In genomic region chr17:20253323-20253722, GRCh38 we compare ENCODE assay signal across 16 cellular contexts.
DNase-seq lines count a peak whose midpoint lies in the region; ATAC-seq and TF ChIP-seq lines count a peak whose summit lies in the region.
"Had no signal": no experiment of that assay in that cellular context is flagged by ENCODE, and none has a peak within 500 bp of the region (broad histone marks: within the 10 kb centered on the region; RNA-seq: fewer than 3 reads in every experiment).

No MANE protein-coding gene starts in this region.

- peak overlapping the region; percentile 51 for H3K27ac Mint-ChIP-seq in activated T-cell treated with anti-CD3 and anti-CD28 coated beads, Interleukin-2, amount 50 U/mL, for 72 hours
- peak overlapping the region; percentile 46 for H3K27ac Mint-ChIP-seq in neural crest cell (ENCODE audit: unreplicated experiment)
- H3K27ac Mint-ChIP-seq: HFFc6 had no signal

- peaks cover 9 to 13% of the 10 kb centered on the region in 2 donors for H3K36me3 Mint-ChIP-seq in activated T-cell treated with anti-CD3 and anti-CD28 coated beads, Interleukin-2, amount 50 U/mL, for 72 hours (ENCODE audit: insufficient read depth in 2 of 2)
- H3K36me3 Mint-ChIP-seq in neural crest cell (ENCODE audit: low read depth): peaks cover 53% of the 10 kb centered on the region

- dilution Hi-C loops in IMR-90 (cut with HindIII; ENCODE audit: low sequenced_read_pairs, unreplicated experiment): no loop called here

- TF ChIP-seq POLR2A in IMR-90 (IDR thresholded peaks at IDR 0.05; ENCODE audit: low read depth, low read length): no peak

- ATAC-seq in activated T-cell treated with anti-CD3 and anti-CD28 coated beads, Interleukin-2, amount 50 U/mL, for 72 hours (replicated peaks in 1 of 2): no peak
- ATAC-seq in IMR-90 (ENCODE audit: low read depth): peak; percentile 37; the same call in 1 of the 2 replicates
- no peak for ATAC-seq in GM21381 (IDR thresholded peaks at IDR 0.05; ENCODE audit: unreplicated experiment)
- ATAC-seq: GM12878, HepG2 had no signal

- no peak overlapping the region for H4K5ac ChIP-seq in IMR-90 (ENCODE audit: low read depth, low read length)

- no peak overlapping the region for H2BK5ac ChIP-seq in IMR-90 (ENCODE audit: low read depth, low read length, poor library complexity, severe bottlenecking)

- H3K4me3 Mint-ChIP-seq in activated T-cell treated with anti-CD3 and anti-CD28 coated beads, Interleukin-2, amount 50 U/mL, for 72 hours: no peak overlapping the region
- no peak overlapping the region for H3K4me3 Mint-ChIP-seq in neural crest cell
- H3K4me3 Mint-ChIP-seq: HFFc6 had no signal

- POLR2A ChIA-PET in IMR-90 (lab: Charles Lee; ENCODE audit: unreplicated experiment): no interaction called here

- H3K9me3 Mint-ChIP-seq in activated T-cell treated with anti-CD3 and anti-CD28 coated beads, Interleukin-2, amount 50 U/mL, for 72 hours: peaks cover 6 to 7% of the 10 kb centered on the region in 2 donors
- H3K9me3 Mint-ChIP-seq in neural crest cell: peaks cover 7% of the 10 kb centered on the region

- no peak overlapping the region for H3K23ac ChIP-seq in IMR-90 (ENCODE audit: low read depth, low read length)

- no TSS peak for BruUV-seq in IMR-90 (replicated peaks; lab: Mats Ljungman, UMichigan)

- no peaks in the 10 kb centered on the region for H4K20me1 ChIP-seq in IMR-90 (ENCODE audit: insufficient read depth, low read length)

- no peak overlapping the region for H3K56ac ChIP-seq in IMR-90 (ENCODE audit: extremely low read depth, insufficient read depth, low read length)

- peaks cover 33% of the 10 kb centered on the region for H3K4me1 Mint-ChIP-seq in activated T-cell treated with anti-CD3 and anti-CD28 coated beads, Interleukin-2, amount 50 U/mL, for 72 hours (ENCODE audit: low read depth)
- peaks cover 9% of the 10 kb centered on the region for H3K4me1 Mint-ChIP-seq in neural crest cell

- intact Hi-C loops in IMR-90 (cut with micrococcal nuclease): loop anchor here (5.0 kb wide), 1 partner anchor 34 kb away; no protein-coding TSS in a partner anchor

- no peak for DNase-seq in activated T-cell treated with anti-CD3 and anti-CD28 coated beads, Interleukin-2, amount 50 U/mL, for 72 hours
- DNase-seq in activated T-cell treated with anti-CD3 and anti-CD28 coated beads, Interleukin-2, amount 50 U/mL, for 1 hour: no peak
- DNase-seq in IMR-90: peak; percentile 59
- DNase-seq in iris pigment epithelial cell (ENCODE audit: low read depth): peak; percentile 12
- no peak for DNase-seq in neural crest cell (ENCODE audit: low read depth, low spot score)
- DNase-seq in NCI-H2171 (lab: John Stamatoyannopoulos, UW): no peak
- DNase-seq in retina: no peak
- DNase-seq: Calu3, DMS 273 treated with DMSO at 0.1 percent for 48 hours, GOT3, HFFc6 had no signal

- peaks cover 6% of the 10 kb centered on the region for H3K4me1 ChIP-seq in IMR-90 (ENCODE audit: control insufficient read depth, insufficient read depth, low read length)

- TF ChIP-seq CTCF in IMR-90 (conservative IDR thresholded peaks at IDR 0.05; ENCODE audit: low read depth, low read length) (no peak), neural crest cell (conservative IDR thresholded peaks at IDR 0.05) (no peak)

- peaks cover 16% of the 10 kb centered on the region for H3K36me3 ChIP-seq in IMR-90 (ENCODE audit: control insufficient read depth, insufficient read depth, low read length)

- no peak overlapping the region for H2BK120ac ChIP-seq in IMR-90 (ENCODE audit: low read depth, low read length)

- no peak overlapping the region for H4K91ac ChIP-seq in IMR-90 (ENCODE audit: insufficient read depth, low read depth, low read length)

- WGBS in IMR-90 (ENCODE audit: extremely low coverage in 2 of 2, insufficient read length in 1 of 2), 2 experiments: 67% methylated on average over 2 of the region's 7 CpGs; no CpG with 5 or more reads in 1 of the 2 experiments

- H2AK9ac ChIP-seq in IMR-90 (replicated peaks; ENCODE audit: low read depth, low read length, poor library complexity): no peak overlapping the region

- H3K9ac ChIP-seq in IMR-90 (ENCODE audit: low read depth, low read length): no peak overlapping the region

- no peak overlapping the region for H3K4ac ChIP-seq in IMR-90 (ENCODE audit: low read depth, low read length)

- no peak overlapping the region for H3K27ac ChIP-seq in IMR-90 (ENCODE audit: insufficient read depth, low read length)
- H3K27ac ChIP-seq: 22Rv1 had no signal

- no peak overlapping the region for H4K8ac ChIP-seq in IMR-90 (ENCODE audit: low read depth in 2 of 2, low read length in 2 of 2)

- H2BK20ac ChIP-seq in IMR-90 (ENCODE audit: low read depth, low read length): no peak overlapping the region

- in situ Hi-C loops in IMR-90 (cut with MboI; ENCODE audit: low sequenced_read_pairs): no loop called here

- no peak overlapping the region for H3K14ac ChIP-seq in IMR-90 (replicated peaks; ENCODE audit: low read depth, low read length)

- peaks cover 1 to 12% of the 10 kb centered on the region in 2 experiments; a peak in 3 of 4 replicates for H3K79me1 ChIP-seq in IMR-90 (ENCODE audit: low read depth in 1 of 2, low read length in 2 of 2)

- no peaks in the 10 kb centered on the region for H3K27me3 Mint-ChIP-seq in activated T-cell treated with anti-CD3 and anti-CD28 coated beads, Interleukin-2, amount 50 U/mL, for 72 hours (ENCODE audit: low read depth)
- H3K27me3 Mint-ChIP-seq in neural crest cell (ENCODE audit: low read depth): no peaks in the 10 kb centered on the region

- no peak for TF ChIP-seq RAD21 in IMR-90 (IDR thresholded peaks at IDR 0.05; ENCODE audit: low read length)

- H3K27me3 ChIP-seq in IMR-90 (ENCODE audit: control insufficient read depth, insufficient read depth, low read length): no peaks in the 10 kb centered on the region

- H3K9me1 ChIP-seq in IMR-90 (ENCODE audit: insufficient read depth, low read length): peaks cover 12% of the 10 kb centered on the region

- H2BK15ac ChIP-seq in IMR-90 (ENCODE audit: low read depth, low read length): no peak overlapping the region

- peaks cover 7% of the 10 kb centered on the region for H3K9me3 ChIP-seq in IMR-90 (ENCODE audit: control insufficient read depth, insufficient read depth, low read length)

- H3K18ac ChIP-seq in IMR-90 (ENCODE audit: low read depth, low read length): no peak overlapping the region

- no peak overlapping the region for H2AFZ ChIP-seq in IMR-90 (replicated peaks; ENCODE audit: low read length, poor library complexity)

- H2AK5ac ChIP-seq in IMR-90 (ENCODE audit: low read depth, low read length): no peak overlapping the region

- no peak overlapping the region for H3K4me3 ChIP-seq in IMR-90 (ENCODE audit: insufficient read depth, low read depth, low read length)
- H3K4me3 ChIP-seq: GM12878, HAP-1 had no signal

- CTCF ChIA-PET in IMR-90 (lab: Yijun Ruan, JAX): no interaction called here

- no peak overlapping the region for H3K4me2 ChIP-seq in IMR-90 (ENCODE audit: low read depth, low read length)

TF ChIP-seq in IMR-90, 13 proteins besides CTCF, POLR2A, EP300 and RAD21:
- TF ChIP-seq BHLHE40 (IDR thresholded peaks at IDR 0.05; ENCODE audit: low read depth, low read length): no peak
- no peak for TF ChIP-seq RCOR1 (IDR thresholded peaks at IDR 0.05; ENCODE audit: insufficient replicate concordance, low read length)
- TF ChIP-seq CHD1 (IDR thresholded peaks at IDR 0.05; ENCODE audit: low read depth, low read length): no peak
- no peak for TF ChIP-seq MAZ (IDR thresholded peaks at IDR 0.05; ENCODE audit: borderline replicate concordance, low read depth, low read length)
- no peak for TF ChIP-seq NFE2L2 (IDR thresholded peaks at IDR 0.05; ENCODE audit: low read depth, low read length)
- TF ChIP-seq SMC3 (IDR thresholded peaks at IDR 0.05; ENCODE audit: low read depth, low read length): no peak
- TF ChIP-seq, protein P1, sequence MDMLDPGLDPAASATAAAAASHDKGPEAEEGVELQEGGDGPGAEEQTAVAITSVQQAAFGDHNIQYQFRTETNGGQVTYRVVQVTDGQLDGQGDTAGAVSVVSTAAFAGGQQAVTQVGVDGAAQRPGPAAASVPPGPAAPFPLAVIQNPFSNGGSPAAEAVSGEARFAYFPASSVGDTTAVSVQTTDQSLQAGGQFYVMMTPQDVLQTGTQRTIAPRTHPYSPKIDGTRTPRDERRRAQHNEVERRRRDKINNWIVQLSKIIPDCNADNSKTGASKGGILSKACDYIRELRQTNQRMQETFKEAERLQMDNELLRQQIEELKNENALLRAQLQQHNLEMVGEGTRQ (IDR thresholded peaks at IDR 0.05; ENCODE audit: low read depth, low read length): no peak
- TF ChIP-seq MXI1 (IDR thresholded peaks at IDR 0.05; ENCODE audit: borderline replicate concordance, low read depth, low read length): no peak

Comparison
In these comparisons a context has a peak if more than half of its experiments do, and no peak if none do; other contexts are left out.
1. DNase-seq: peak in IMR-90 (single experiment) and iris pigment epithelial cell (single experiment); none in activated T-cell treated with anti-CD3 and anti-CD28 coated beads, Interleukin-2, amount 50 U/mL, for 72 hours (0 of 2), activated T-cell treated with anti-CD3 and anti-CD28 coated beads, Interleukin-2, amount 50 U/mL, for 1 hour (single experiment), neural crest cell (single experiment), NCI-H2171 (single experiment) and retina (single experiment).